ENCODE assay signal across 19 cellular contexts in genomic region chr20:51204794-51205193, GRCh38.
DNase-seq lines count a peak whose midpoint lies in the region; ATAC-seq and TF ChIP-seq lines count a peak whose summit lies in the region.
"Had no signal": no experiment of that assay in that cellular context is flagged by ENCODE, and none has a peak within 500 bp of the region (broad histone marks: within the 10 kb centered on the region; RNA-seq: fewer than 3 reads in every experiment).

No MANE protein-coding gene starts in this region.

- H3K9me2 ChIP-seq in SK-N-SH, result no peaks in the 10 kb centered on the region

- 0% methylated on average over 1 of the region's 1 CpG for WGBS in SK-N-SH (ENCODE audit: low lambda C conversion rate)

- in situ Hi-C loops in SK-MEL-5 (cut with HindIII; ENCODE audit: low pct_unique_long_range_greater_than_20kb, low sequenced_read_pairs), result no loop called here

- no peak overlapping the region for H2AFZ ChIP-seq in SK-N-SH (ENCODE audit: low read depth)

- peak overlapping the region in 1 of 2 experiments; percentile 94; a peak in 2 of 4 replicates for H3K27ac ChIP-seq in SK-N-SH (ENCODE audit: low read depth in 2 of 2, low read length in 1 of 2)
- H3K27ac ChIP-seq: 22Rv1 had no signal

- H3K27me3 ChIP-seq in SK-N-SH (ENCODE audit: insufficient read depth), result no peaks in the 10 kb centered on the region; the same call in 1 of the 2 replicates

- no peaks in the 10 kb centered on the region for H3K36me3 ChIP-seq in SK-N-SH (replicated peaks in 1 of 2; ENCODE audit: control insufficient read depth in 1 of 2, insufficient read depth in 2 of 2, low read length in 1 of 2)
- H3K36me3 ChIP-seq: HAP-1 had no signal

- TF ChIP-seq CTCF in SK-N-SH (IDR thresholded peaks at IDR 0.05), result no peak

- H3K9ac ChIP-seq in SK-N-SH, result no peak overlapping the region

- H3K4me3 ChIP-seq in SK-N-SH (ENCODE audit: low read depth in 2 of 2, low read length in 1 of 2), result no peak overlapping the region
- H3K4me3 ChIP-seq: HAP-1 had no signal

- H3K79me2 ChIP-seq in SK-N-SH (ENCODE audit: insufficient read depth), result no peaks in the 10 kb centered on the region

- DNase-seq in SK-N-SH, result peak; percentile 55
- DNase-seq in SK-MEL-5 (ENCODE audit: low read depth, low spot score), result peak; percentile 21
- DNase-seq in islet precursor cell, result peak; percentile 6
- DNase-seq in NCI-H446 (lab: John Stamatoyannopoulos, UW), result no peak
- DNase-seq in NCI-H1048 (lab: John Stamatoyannopoulos, UW), result no peak
- DNase-seq: ACHN; AML-193; C1 segment of cervical spinal cord; Calu3; CD4-positive, alpha-beta memory T cell; COR-L47; DMS53; DMS79 treated with DMSO at 0.1 percent for 48 hours; GF-D8; GOT3; HFFc6 had no signal

- no peaks in the 10 kb centered on the region for H4K20me1 ChIP-seq in SK-N-SH (ENCODE audit: insufficient read depth)

- CTCF ChIA-PET in SK-N-SH (lab: Yijun Ruan, JAX), result interaction anchor here (1.1 to 2.3 kb wide), 5 partner anchors 15 to 184 kb away, joined by 3 to 7 read pairs (median 4); no protein-coding TSS in a partner anchor

- H3K4me1 ChIP-seq in SK-N-SH (ENCODE audit: control insufficient read depth in 1 of 2, insufficient read depth in 2 of 2, low read depth in 1 of 2, low read length in 1 of 2), result peaks cover 0 to 7% of the 10 kb centered on the region in 2 experiments; a peak in 2 of 4 replicates
- H3K4me1 ChIP-seq: HAP-1 had no signal

- no peaks in the 10 kb centered on the region for H3F3A ChIP-seq in SK-N-SH (replicated peaks; ENCODE audit: insufficient read depth)

- POLR2A ChIA-PET in SK-N-SH (lab: Yijun Ruan, JAX), result interaction anchor here (1.1 kb wide), 2 partner anchors 48 to 76 kb away, joined by 3 to 4 read pairs; no protein-coding TSS in a partner anchor

- peak in 1 of 2 experiments; percentile 73; a peak in 2 of 4 replicates for TF ChIP-seq EP300 in SK-N-SH (IDR thresholded peaks at IDR 0.05; ENCODE audit: borderline replicate concordance in 1 of 2, low read depth in 1 of 2, low read length in 1 of 2)

- no peaks in the 10 kb centered on the region for H3K9me3 ChIP-seq in SK-N-SH
- H3K9me3 ChIP-seq: HAP-1 had no signal

- no peak overlapping the region for H3K4me2 ChIP-seq in SK-N-SH

- TF ChIP-seq RAD21 in SK-N-SH (IDR thresholded peaks at IDR 0.05; ENCODE audit: low read length), result no peak; the same call in 1 of the 2 replicates

- ATAC-seq in SK-N-SH treated with all-trans-retinoic acid at 6 μM for 48 hours, result no peak; the same call in 2 of the 3 replicates

TF ChIP-seq in SK-N-SH, 30 proteins besides CTCF, POLR2A, EP300 and RAD21:
- no peak for TF ChIP-seq NFIC (IDR thresholded peaks at IDR 0.05; ENCODE audit: borderline replicate concordance)
- peak; percentile 89 for TF ChIP-seq GATA2 (CRISPR knock-in tag; IDR thresholded peaks at IDR 0.05)

TF ChIP-seq in SK-N-SH treated with all-trans-retinoic acid at 6 μM for 48 hours, 23 proteins besides CTCF, POLR2A, EP300 and RAD21:
- no peak for TF ChIP-seq ISL1 (CRISPR knock-in tag; IDR thresholded peaks at IDR 0.05)
- no peak for TF ChIP-seq ZFP3 (CRISPR knock-in tag; IDR thresholded peaks at IDR 0.05)
- TF ChIP-seq PATZ1 (CRISPR knock-in tag; IDR thresholded peaks at IDR 0.05; ENCODE audit: borderline replicate concordance), result no peak
- TF ChIP-seq ZFP30 (CRISPR knock-in tag; IDR thresholded peaks at IDR 0.05), result no peak
- TF ChIP-seq BACH2 (CRISPR knock-in tag; IDR thresholded peaks at IDR 0.05; ENCODE audit: borderline replicate concordance), result no peak
- TF ChIP-seq SNAI2 (CRISPR knock-in tag; IDR thresholded peaks at IDR 0.05), result no peak
- no peak for TF ChIP-seq TSHZ2 (CRISPR knock-in tag; IDR thresholded peaks at IDR 0.05)
- no peak for TF ChIP-seq CSRNP3 (CRISPR knock-in tag; IDR thresholded peaks at IDR 0.05)
- no peak for TF ChIP-seq GLIS3 (CRISPR knock-in tag; IDR thresholded peaks at IDR 0.05)
- TF ChIP-seq ZC3H10 (CRISPR knock-in tag; IDR thresholded peaks at IDR 0.05), result no peak
- TF ChIP-seq POU6F1 (CRISPR knock-in tag; IDR thresholded peaks at IDR 0.05; ENCODE audit: borderline replicate concordance, low read depth), result no peak
- TF ChIP-seq OSR1 (CRISPR knock-in tag; IDR thresholded peaks at IDR 0.05), result no peak

Comparison
In these comparisons a context has a peak if more than half of its experiments do, and no peak if none do; other contexts are left out.
1. DNase-seq: peak in SK-N-SH (single experiment), SK-MEL-5 (single experiment) and islet precursor cell (single experiment); none in NCI-H446 (0 of 2) and NCI-H1048 (single experiment).